In the genomic region with DNA sequence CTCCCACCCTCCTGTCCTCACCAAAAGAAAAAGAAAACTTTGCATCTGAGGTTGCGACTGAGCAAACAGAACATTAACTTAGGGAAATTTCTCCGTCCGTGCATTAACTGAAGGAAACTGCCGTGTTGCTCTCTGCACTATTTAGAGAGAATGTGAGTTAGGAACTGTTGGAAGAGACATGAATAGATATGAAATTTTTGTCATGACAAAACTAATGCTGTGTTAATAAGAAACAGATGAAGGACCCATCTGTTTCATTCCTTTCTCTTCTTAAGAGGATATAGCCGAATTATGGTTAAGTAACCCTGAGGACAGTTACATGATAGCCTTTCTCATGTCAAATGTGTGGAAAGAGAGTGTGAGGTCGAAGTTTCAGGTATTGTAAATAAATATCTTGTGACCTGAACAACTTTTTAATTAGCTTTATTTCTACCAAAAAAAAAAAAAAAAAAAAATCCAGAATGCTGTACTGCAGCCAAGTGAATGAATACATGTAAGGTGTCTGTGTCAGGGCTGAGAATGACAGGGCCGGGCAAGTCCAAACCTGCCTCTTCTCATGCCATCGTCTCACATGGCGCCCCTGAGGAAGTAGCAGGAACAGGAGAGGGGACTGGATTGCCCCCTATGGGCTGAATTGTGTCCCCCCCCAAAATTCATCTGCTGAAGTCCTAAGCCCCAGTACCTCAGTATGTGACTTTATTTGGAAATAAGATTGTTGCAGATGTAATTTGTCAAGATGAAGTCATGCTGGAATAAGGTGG, we compare ENCODE assay signal across 10 cellular contexts. TPM values are rescaled to one million over a fixed set of nuclear protein-coding genes. Genes with fewer than 3 reads are reported as not detected.
DNase-seq lines count a peak whose midpoint lies in the region; ATAC-seq, FAIRE-seq and TF ChIP-seq lines count a peak whose summit lies in the region.
"Had no signal": no experiment of that assay in that cellular context is flagged by ENCODE, and none has a peak within 500 bp of the region (broad histone marks: within the 10 kb centered on the region; RNA-seq: fewer than 3 reads in every experiment).

No MANE protein-coding gene starts in this region.

- no peak overlapping the region for H3K4me3 ChIP-seq in A549
- H3K4me3 ChIP-seq in Caco-2 (ENCODE audit: low read depth, low read length), result no peak overlapping the region
- no peak overlapping the region for H3K4me3 ChIP-seq in MM.1S (ENCODE audit: low read length)
- H3K4me3 ChIP-seq: psoas muscle had no signal

- no peak overlapping the region for H3K9ac ChIP-seq in MM.1S (ENCODE audit: low read length)

- TF ChIP-seq CTCF in A549 (IDR thresholded peaks at IDR 0.05) (no peak), GM12874 (IDR thresholded peaks at IDR 0.05; ENCODE audit: insufficient read depth, low read depth, low read length) (0 out of 2 replicates have a peak, but pooled peaks have one; percentile 21), Caco-2 (IDR thresholded peaks at IDR 0.05; ENCODE audit: insufficient read depth in 1 of 2, low read depth in 1 of 2, low read length in 1 of 2, severe bottlenecking in 1 of 2, unreplicated experiment in 1 of 2) (no peak), MM.1S (IDR thresholded peaks at IDR 0.05; ENCODE audit: low read length) (no peak)

- H3K9me3 ChIP-seq in A549, result no peaks in the 10 kb centered on the region
- no peaks in the 10 kb centered on the region for H3K9me3 ChIP-seq in Caco-2
- no peaks in the 10 kb centered on the region for H3K9me3 ChIP-seq in MM.1S (replicated peaks; ENCODE audit: insufficient read depth, low read length)
- H3K9me3 ChIP-seq: psoas muscle had no signal

- H3K4me2 ChIP-seq in A549, result no peak overlapping the region
- H3K4me2 ChIP-seq in MM.1S (ENCODE audit: low read depth, low read length), result no peak overlapping the region

- POLR2A ChIA-PET in A549 (lab: Yijun Ruan, JAX) (interaction anchor here (0.6 kb wide), 1 partner anchor 9 kb away, joined by 3 read pairs; no protein-coding TSS in a partner anchor), Caco-2 (lab: Charles Lee) (no interaction called here)

- no peak overlapping the region for H3K27ac Mint-ChIP-seq in Caco-2 (ENCODE audit: unreplicated experiment)
- H3K27ac Mint-ChIP-seq: CD4-positive, alpha-beta T cell had no signal

- H3K9me3 Mint-ChIP-seq in Caco-2 (ENCODE audit: unreplicated experiment), result no peaks in the 10 kb centered on the region
- H3K9me3 Mint-ChIP-seq: CD4-positive, alpha-beta T cell had no signal

- intact Hi-C loops in Caco-2 (cut with micrococcal nuclease; ENCODE audit: unreplicated experiment), result no loop called here

- WGBS in A549 (ENCODE audit: missing lambda C conversion rate), result 75% methylated on average over 9 of the region's 9 CpGs

- H3K36me3 Mint-ChIP-seq in Caco-2 (ENCODE audit: insufficient read depth, unreplicated experiment), result peaks cover 4% of the 10 kb centered on the region

- H3K36me3 ChIP-seq in Caco-2 (ENCODE audit: control insufficient read depth, insufficient read depth, low read length) (no peaks in the 10 kb centered on the region), MM.1S (replicated peaks; ENCODE audit: insufficient read depth, low read length) (no peaks in the 10 kb centered on the region)

- peak in 1 of 2 experiments; percentile 31; a peak in 2 of 6 replicates for ATAC-seq in A549
- ATAC-seq in HG03457 (IDR thresholded peaks at IDR 0.05; ENCODE audit: unreplicated experiment), result no peak
- no peak for ATAC-seq in left lobe of liver
- ATAC-seq: psoas muscle had no signal

- H3K27me3 ChIP-seq in Caco-2 (replicated peaks; ENCODE audit: control insufficient read depth, insufficient read depth, low read length) (no peaks in the 10 kb centered on the region), MM.1S (replicated peaks; ENCODE audit: insufficient read depth, low read length) (no peaks in the 10 kb centered on the region)

- DNase-seq in A549 (ENCODE audit: low read depth in 1 of 2, low spot score in 1 of 2) (no peak), NCI-H748 treated with DMSO at 0.1 percent for 48 hours (lab: John Stamatoyannopoulos, UW) (peak; percentile 56), Caco-2 (no peak), left lobe of liver (ENCODE audit: low spot score) (no peak), MM.1S (no peak)
- DNase-seq: CD4-positive, alpha-beta T cell; psoas muscle had no signal

- no peak for TF ChIP-seq POLR2A in A549 (IDR thresholded peaks at IDR 0.05; ENCODE audit: low read length)

- no peak; a peak in 1 of 5 replicates for TF ChIP-seq RAD21 in A549 (conservative IDR thresholded peaks at IDR 0.05 in 1 of 2, IDR thresholded peaks at IDR 0.05 in 1 of 2)

- H3K27me3 Mint-ChIP-seq in Caco-2 (ENCODE audit: insufficient read depth, unreplicated experiment), result no peaks in the 10 kb centered on the region

- FAIRE-seq in A549 (lab: Jason Lieb, UNC) (no peak), endometrium (lab: Jason Lieb, UNC) (peak; percentile 39)

- H3F3A ChIP-seq in MM.1S (ENCODE audit: insufficient read depth, low read length), result no peaks in the 10 kb centered on the region

- H3K4me3 Mint-ChIP-seq in Caco-2 (ENCODE audit: unreplicated experiment), result no peak overlapping the region
- H3K4me3 Mint-ChIP-seq: CD4-positive, alpha-beta T cell had no signal

- H3K4me1 ChIP-seq in A549, result peaks cover 30% of the 10 kb centered on the region
- H3K4me1 ChIP-seq in Caco-2, result no peaks in the 10 kb centered on the region
- no peaks in the 10 kb centered on the region for H3K4me1 ChIP-seq in MM.1S (ENCODE audit: low read length)
- H3K4me1 ChIP-seq: psoas muscle had no signal

- BruUV-seq in Caco-2 (replicated peaks; lab: Mats Ljungman, UMichigan), result no TSS peak

- H4K20me1 ChIP-seq in MM.1S (ENCODE audit: insufficient read depth, low read length), result no peaks in the 10 kb centered on the region

- CTCF ChIA-PET in A549 (lab: Yijun Ruan, JAX), result interaction anchor here (1.0 to 1.5 kb wide), 3 partner anchors 11 to 99 kb away, joined by 3 to 6 read pairs (median 3); no protein-coding TSS in a partner anchor
- CTCF ChIA-PET in Caco-2 (lab: Charles Lee), result no interaction called here

- no peaks in the 10 kb centered on the region for H3K79me2 ChIP-seq in MM.1S (ENCODE audit: low read length)

- TF ChIP-seq EP300 in A549 (IDR thresholded peaks at IDR 0.05), result no peak

- H2AFZ ChIP-seq in MM.1S (ENCODE audit: low read length), result no peak overlapping the region

- no peaks in the 10 kb centered on the region for H3K9me2 ChIP-seq in MM.1S (replicated peaks; ENCODE audit: insufficient read depth, low read length)

- H3K27ac ChIP-seq in A549 (peak overlapping the region; percentile 43 to 71; a peak in 5 of 6 replicates), MM.1S (ENCODE audit: low read length) (no peak overlapping the region)
- H3K27ac ChIP-seq: psoas muscle had no signal

- H3K4me1 Mint-ChIP-seq in Caco-2 (ENCODE audit: low read depth, unreplicated experiment), result no peaks in the 10 kb centered on the region

TF ChIP-seq in A549, 52 proteins besides CTCF, POLR2A, EP300 and RAD21:
- TF ChIP-seq FOXS1 (CRISPR knock-in tag; IDR thresholded peaks at IDR 0.05) (no peak), TFCP2L1 (CRISPR knock-in tag; IDR thresholded peaks at IDR 0.05) (no peak)
- TF ChIP-seq, protein P1, sequence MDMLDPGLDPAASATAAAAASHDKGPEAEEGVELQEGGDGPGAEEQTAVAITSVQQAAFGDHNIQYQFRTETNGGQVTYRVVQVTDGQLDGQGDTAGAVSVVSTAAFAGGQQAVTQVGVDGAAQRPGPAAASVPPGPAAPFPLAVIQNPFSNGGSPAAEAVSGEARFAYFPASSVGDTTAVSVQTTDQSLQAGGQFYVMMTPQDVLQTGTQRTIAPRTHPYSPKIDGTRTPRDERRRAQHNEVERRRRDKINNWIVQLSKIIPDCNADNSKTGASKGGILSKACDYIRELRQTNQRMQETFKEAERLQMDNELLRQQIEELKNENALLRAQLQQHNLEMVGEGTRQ (IDR thresholded peaks at IDR 0.05), result no peak
- TF ChIP-seq, protein P2, sequence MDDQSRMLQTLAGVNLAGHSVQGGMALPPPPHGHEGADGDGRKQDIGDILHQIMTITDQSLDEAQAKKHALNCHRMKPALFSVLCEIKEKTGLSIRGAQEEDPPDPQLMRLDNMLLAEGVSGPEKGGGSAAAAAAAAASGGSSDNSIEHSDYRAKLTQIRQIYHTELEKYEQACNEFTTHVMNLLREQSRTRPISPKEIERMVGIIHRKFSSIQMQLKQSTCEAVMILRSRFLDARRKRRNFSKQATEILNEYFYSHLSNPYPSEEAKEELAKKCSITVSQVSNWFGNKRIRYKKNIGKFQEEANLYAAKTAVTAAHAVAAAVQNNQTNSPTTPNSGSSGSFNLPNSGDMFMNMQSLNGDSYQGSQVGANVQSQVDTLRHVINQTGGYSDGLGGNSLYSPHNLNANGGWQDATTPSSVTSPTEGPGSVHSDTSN (IDR thresholded peaks at IDR 0.05), result no peak

RNA-seq across cellular contexts. Expression of a gene that starts 35.6 kb away (rescaled TPM):
- polyA plus RNA-seq in A549 (2011; rRNA removed), result 6.9 and 8.2 TPM in 2 replicates
- polyA plus RNA-seq in A549 (2012; cell fraction: cytosol; rRNA removed), result 7.3 and 11.1 TPM in 2 replicates
- 24.2 and 33.7 TPM in 2 replicates for polyA plus RNA-seq in A549 (2012; cell fraction: nucleus; rRNA removed)
- polyA plus RNA-seq in A549 (2017; fragmentation: RNase III; extraction: RNeasy Plus Mini Kit Qiagen cat#74134 plus additional on column Dnase treatment), result 4.0 to 7.1 TPM (median 4.4 TPM) in 3 replicates
- polyA minus RNA-seq in A549 (2011; rRNA and poly(A)+ RNA removed), result 24.1 and 27.2 TPM in 2 replicates
- 22.8 and 25.3 TPM in 2 replicates for total RNA-seq in Caco-2 (2022)
- total RNA-seq in left lobe of liver, result 0.45 TPM

Comparison
In these comparisons a context has a peak if more than half of its experiments do, and no peak if none do; other contexts are left out.
1. RNA of a gene that starts 35.6 kb away (total RNA-seq): 22.8 to 25.3 TPM in Caco-2; 0.45 TPM in left lobe of liver (single experiment); every median in the first group is over 10 times any median in the second.